Comparison of ENCODE assay signal across 17 cellular contexts in genomic region chr15:63857459-63857856, GRCh38. TPM values are rescaled to one million over a fixed set of nuclear protein-coding genes. Genes with fewer than 3 reads are reported as not detected.
DNase-seq lines count a peak whose midpoint lies in the region; ATAC-seq and TF ChIP-seq lines count a peak whose summit lies in the region.
"Had no signal": no experiment of that assay in that cellular context is flagged by ENCODE, and none has a peak within 500 bp of the region (broad histone marks: within the 10 kb centered on the region; RNA-seq: fewer than 3 reads in every experiment).

No MANE protein-coding gene starts in this region.

- no peak for ATAC-seq in PC-3
- no peak for ATAC-seq in aorta (ENCODE audit: low FRiP score)
- ATAC-seq: Panc1 had no signal

- no peak overlapping the region for H4K5ac ChIP-seq in H9 (ENCODE audit: insufficient read length, low read depth, low read length)

- DNase-seq in DMS 273 treated with DMSO at 0.1 percent for 48 hours (lab: John Stamatoyannopoulos, UW) (peak; percentile 21), PC-3 (no peak), endodermal cell (no peak), neuronal stem cell (ENCODE audit: low spot score) (no peak), osteoblast (ENCODE audit: insufficient read length, low spot score, missing footprints) (no peak), H9 (no peak), aorta (no peak)
- DNase-seq: activated gamma-delta T cell treated with Interleukin-2 at 50 U/mL for 16 hours; C1 segment of cervical spinal cord; effector CD4-positive, alpha-beta T cell; GOT3; left cardiac atrium; NCI-H1930; NCI-H526 had no signal

- TF ChIP-seq CTCF in PC-3 (conservative IDR thresholded peaks at IDR 0.05; ENCODE audit: low read depth, low read length) (no peak), endodermal cell (conservative IDR thresholded peaks at IDR 0.05) (no peak), osteoblast (IDR thresholded peaks at IDR 0.05; ENCODE audit: extremely low read depth, low read depth, low read length) (no peak), H9 (conservative IDR thresholded peaks at IDR 0.05) (no peak)

- H3K79me2 ChIP-seq in PC-3 (ENCODE audit: low read length), result no peaks in the 10 kb centered on the region
- no peaks in the 10 kb centered on the region for H3K79me2 ChIP-seq in osteoblast (ENCODE audit: insufficient read depth, low read length)
- no peaks in the 10 kb centered on the region for H3K79me2 ChIP-seq in H9 (ENCODE audit: insufficient read depth, low read length)

- no peak overlapping the region for H2AFZ ChIP-seq in PC-3 (ENCODE audit: low read length)
- peak overlapping the region; percentile 4 for H2AFZ ChIP-seq in neuronal stem cell (ENCODE audit: low read length)
- H2AFZ ChIP-seq in osteoblast (ENCODE audit: low read length), result no peak overlapping the region
- H2AFZ ChIP-seq in H9 (ENCODE audit: low read length), result no peak overlapping the region

- H3K27ac ChIP-seq in PC-3 (ENCODE audit: low read length), result no peak overlapping the region
- H3K27ac ChIP-seq in endodermal cell (ENCODE audit: low read depth, low read length), result peak overlapping the region; percentile 71
- no peak overlapping the region for H3K27ac ChIP-seq in neuronal stem cell (replicated peaks; ENCODE audit: low read length)
- H3K27ac ChIP-seq in osteoblast (ENCODE audit: low read depth, low read length), result no peak overlapping the region
- H3K27ac ChIP-seq in H9 (ENCODE audit: insufficient read length, low read depth, low read length), result no peak overlapping the region
- no peak overlapping the region for H3K27ac ChIP-seq in aorta (ENCODE audit: low read depth in 1 of 2, low read length in 2 of 2)
- H3K27ac ChIP-seq: prostate gland had no signal

- no peaks in the 10 kb centered on the region for H3K36me3 ChIP-seq in PC-3 (ENCODE audit: low read depth, low read length)
- H3K36me3 ChIP-seq in endodermal cell (ENCODE audit: control insufficient read depth, insufficient read depth, low read length), result no peaks in the 10 kb centered on the region
- no peaks in the 10 kb centered on the region for H3K36me3 ChIP-seq in neuronal stem cell (replicated peaks in 1 of 2; ENCODE audit: control insufficient read depth in 2 of 2, insufficient read depth in 2 of 2, low read length in 2 of 2)
- H3K36me3 ChIP-seq in osteoblast (ENCODE audit: insufficient read depth, low read length), result no peaks in the 10 kb centered on the region
- H3K36me3 ChIP-seq in aorta (ENCODE audit: control insufficient read depth in 1 of 2, insufficient read depth in 2 of 2, low read length in 1 of 2), result no peaks in the 10 kb centered on the region
- H3K36me3 ChIP-seq: prostate gland had no signal

- no peak overlapping the region for H3K4ac ChIP-seq in neuronal stem cell (ENCODE audit: low read length)
- H3K4ac ChIP-seq in H9 (ENCODE audit: low read depth, low read length), result no peak overlapping the region

- H2BK12ac ChIP-seq in neuronal stem cell (ENCODE audit: low read length) (no peak overlapping the region), H9 (ENCODE audit: insufficient read length, low read depth, low read length) (no peak overlapping the region)

- H3K27me3 Mint-ChIP-seq in endodermal cell (ENCODE audit: insufficient read depth) (no peaks in the 10 kb centered on the region), H9 (ENCODE audit: low read depth) (no peaks in the 10 kb centered on the region)

- H3K4me3 Mint-ChIP-seq in endodermal cell, result no peak overlapping the region
- no peak overlapping the region for H3K4me3 Mint-ChIP-seq in H9
- H3K4me3 Mint-ChIP-seq: brain had no signal

- H2BK15ac ChIP-seq in neuronal stem cell (ENCODE audit: low read length), result no peak overlapping the region
- no peak overlapping the region for H2BK15ac ChIP-seq in H9 (ENCODE audit: low read depth, low read length)

- CTCF ChIA-PET in PC-3 (lab: Charles Lee), result no interaction called here

- H2BK120ac ChIP-seq in neuronal stem cell (ENCODE audit: low read depth, low read length) (no peak overlapping the region), H9 (ENCODE audit: low read depth, low read length, poor library complexity, severe bottlenecking) (no peak overlapping the region)

- intact Hi-C loops in PC-3 (cut with micrococcal nuclease) (no loop called here), aorta (cut with DNase I) (no loop called here)

- no peak overlapping the region for H2BK5ac ChIP-seq in neuronal stem cell (ENCODE audit: low read length)
- H2BK5ac ChIP-seq in H9 (ENCODE audit: insufficient read length, low read length), result no peak overlapping the region

- 83 to 90% methylated on average over 3 of the region's 3 CpGs for WGBS in endodermal cell (ENCODE audit: insufficient coverage in 1 of 2, insufficient read length in 1 of 2), 2 experiments
- WGBS in neuronal stem cell (ENCODE audit: extremely low coverage in 2 of 2, insufficient read length in 2 of 2, insufficient replicate concordance in 1 of 2), 2 donors, result no CpG with 5 or more reads among the region's 3 CpGs
- no CpG with 5 or more reads among the region's 3 CpGs for WGBS in H9 (ENCODE audit: extremely low coverage, insufficient read length, low lambda C conversion rate)
- 93 to 95% methylated on average over 3 of the region's 3 CpGs for WGBS in aorta, 2 donors

- POLR2A ChIA-PET in PC-3 (lab: Charles Lee; ENCODE audit: unreplicated experiment), result no interaction called here

- H3T11ph ChIP-seq in H9 (ENCODE audit: low read length), result no peak overlapping the region

- no peak overlapping the region for H2AK5ac ChIP-seq in neuronal stem cell (ENCODE audit: low read depth, low read length)
- H2AK5ac ChIP-seq in H9 (ENCODE audit: insufficient read length, low read length), result no peak overlapping the region

- H3K9me3 Mint-ChIP-seq in endodermal cell, result no peaks in the 10 kb centered on the region
- H3K9me3 Mint-ChIP-seq in H9, result no peaks in the 10 kb centered on the region

- BruUV-seq in PC-3 (replicated peaks; lab: Mats Ljungman, UMichigan), result no TSS peak

- no peaks in the 10 kb centered on the region for H3K79me1 ChIP-seq in neuronal stem cell (ENCODE audit: low read depth, low read length)
- no peaks in the 10 kb centered on the region for H3K79me1 ChIP-seq in H9 (ENCODE audit: insufficient read depth, low read depth, low read length, poor library complexity, severe bottlenecking)

- no peaks in the 10 kb centered on the region for H3F3A ChIP-seq in PC-3 (ENCODE audit: low read length, unreplicated experiment)

- H3K9me2 ChIP-seq in PC-3 (replicated peaks; ENCODE audit: low read length), result no peaks in the 10 kb centered on the region

- H3K18ac ChIP-seq in neuronal stem cell (ENCODE audit: low read length) (no peak overlapping the region), H9 (ENCODE audit: insufficient read length, low read depth, low read length) (no peak overlapping the region)

- H3K4me3 ChIP-seq in PC-3 (ENCODE audit: low read length) (no peak overlapping the region), endodermal cell (ENCODE audit: low read length) (no peak overlapping the region), neuronal stem cell (ENCODE audit: low read length in 2 of 2) (no peak overlapping the region), osteoblast (ENCODE audit: insufficient read depth, low read length) (no peak overlapping the region), aorta (ENCODE audit: low read length in 2 of 2) (no peak overlapping the region)
- H3K4me3 ChIP-seq: prostate gland had no signal

- H3K23me2 ChIP-seq in H9 (ENCODE audit: insufficient read length, low read depth, low read length, poor library complexity, severe bottlenecking), result no peaks in the 10 kb centered on the region

- no peak overlapping the region for H3K14ac ChIP-seq in neuronal stem cell (ENCODE audit: low read length)
- no peak overlapping the region for H3K14ac ChIP-seq in H9 (ENCODE audit: insufficient read depth, low read length)

- H2BK20ac ChIP-seq in H9 (ENCODE audit: low read depth, low read length, poor library complexity, severe bottlenecking), result no peak overlapping the region

- no peaks in the 10 kb centered on the region for H4K20me1 ChIP-seq in PC-3 (ENCODE audit: low read length)
- no peaks in the 10 kb centered on the region for H4K20me1 ChIP-seq in osteoblast (ENCODE audit: insufficient read depth, low read length)
- H4K20me1 ChIP-seq in H9 (ENCODE audit: control insufficient read depth, insufficient read depth, insufficient read length), result no peaks in the 10 kb centered on the region

- H3K4me1 ChIP-seq in PC-3 (ENCODE audit: insufficient read depth, low read length) (peaks cover 13% of the 10 kb centered on the region; the same call in 1 of the 2 replicates), endodermal cell (ENCODE audit: control insufficient read depth, insufficient read depth, low read length) (no peaks in the 10 kb centered on the region), neuronal stem cell (ENCODE audit: control insufficient read depth in 2 of 2, insufficient read depth in 1 of 2, low read depth in 1 of 2, low read length in 2 of 2) (peaks cover 4 to 14% of the 10 kb centered on the region in 2 donors), osteoblast (ENCODE audit: insufficient read depth, low read length) (peaks cover 12% of the 10 kb centered on the region), H9 (ENCODE audit: insufficient read depth, low read length) (no peaks in the 10 kb centered on the region), aorta (ENCODE audit: control insufficient read depth in 1 of 2, insufficient read depth in 2 of 2, low read length in 2 of 2) (no peaks in the 10 kb centered on the region)
- H3K4me1 ChIP-seq: prostate gland had no signal

- no peaks in the 10 kb centered on the region for H3K9me3 ChIP-seq in PC-3 (ENCODE audit: low read length)
- no peaks in the 10 kb centered on the region for H3K9me3 ChIP-seq in endodermal cell (ENCODE audit: control insufficient read depth, low read length)
- H3K9me3 ChIP-seq in neuronal stem cell (replicated peaks in 1 of 2; ENCODE audit: control insufficient read depth in 2 of 2, insufficient read depth in 1 of 2, low read depth in 1 of 2, low read length in 2 of 2), result no peaks in the 10 kb centered on the region
- H3K9me3 ChIP-seq in osteoblast (ENCODE audit: low read depth, low read length), result no peaks in the 10 kb centered on the region
- H3K9me3 ChIP-seq in H9 (ENCODE audit: control insufficient read depth, low read depth, low read length), result no peaks in the 10 kb centered on the region
- H3K9me3 ChIP-seq in aorta (ENCODE audit: control insufficient read depth, low read length), result no peaks in the 10 kb centered on the region
- H3K9me3 ChIP-seq: prostate gland had no signal

- H3K27ac Mint-ChIP-seq in endodermal cell (no peak overlapping the region), H9 (no peak overlapping the region; a peak in 1 of 7 replicates)

- H3K23ac ChIP-seq in neuronal stem cell (ENCODE audit: low read depth, low read length, poor library complexity) (no peak overlapping the region), H9 (ENCODE audit: insufficient read length, low read depth, low read length) (no peak overlapping the region)

- H4K8ac ChIP-seq in neuronal stem cell (ENCODE audit: low read depth, low read length) (no peak overlapping the region), H9 (replicated peaks; ENCODE audit: insufficient read length, low read depth, low read length) (no peak overlapping the region)

- H3K9ac ChIP-seq in PC-3 (ENCODE audit: low read length), result no peak overlapping the region
- H3K9ac ChIP-seq in endodermal cell (ENCODE audit: extremely low read depth, low read length, poor library complexity, severe bottlenecking), result no peak overlapping the region
- H3K9ac ChIP-seq in neuronal stem cell (ENCODE audit: low read depth, low read length, poor library complexity), result peak overlapping the region; percentile 5
- H3K9ac ChIP-seq in H9 (ENCODE audit: extremely low read depth, insufficient read length, low read length), result no peak overlapping the region

- H3K27me3 ChIP-seq in PC-3 (ENCODE audit: low read length) (no peaks in the 10 kb centered on the region), endodermal cell (ENCODE audit: control insufficient read depth, insufficient read depth, low read length, poor library complexity, severe bottlenecking) (no peaks in the 10 kb centered on the region), neuronal stem cell (ENCODE audit: control insufficient read depth in 3 of 3, insufficient read depth in 3 of 3, low read depth in 1 of 3, low read length in 3 of 3) (peaks cover 0 to 5% (median 0%) of the 10 kb centered on the region in 3 experiments), osteoblast (ENCODE audit: insufficient read depth, low read length) (no peaks in the 10 kb centered on the region), H9 (ENCODE audit: insufficient read depth, low read length) (no peaks in the 10 kb centered on the region), aorta (ENCODE audit: control insufficient read depth in 1 of 2, insufficient read depth in 2 of 2, low read length in 1 of 2) (no peaks in the 10 kb centered on the region)

- H3K4me1 Mint-ChIP-seq in endodermal cell (no peaks in the 10 kb centered on the region), H9 (peaks cover 0 to 3% of the 10 kb centered on the region in 2 experiments; a peak in 1 of 4 replicates)

- H3K4me2 ChIP-seq in PC-3 (ENCODE audit: low read length), result peak overlapping the region; percentile 16; the same call in 1 of the 2 replicates
- no peak overlapping the region for H3K4me2 ChIP-seq in neuronal stem cell (ENCODE audit: insufficient read depth, low read length, poor library complexity, severe bottlenecking)
- H3K4me2 ChIP-seq in osteoblast (ENCODE audit: insufficient read depth, low read length), result no peak overlapping the region
- no peak overlapping the region for H3K4me2 ChIP-seq in H9 (ENCODE audit: insufficient read depth, insufficient read length, low read length)

- H4K91ac ChIP-seq in neuronal stem cell (ENCODE audit: low read depth, low read length, poor library complexity) (no peak overlapping the region), H9 (ENCODE audit: insufficient read length, low read depth, low read length) (no peak overlapping the region)

- no peaks in the 10 kb centered on the region for H3K36me3 Mint-ChIP-seq in endodermal cell (ENCODE audit: low read depth)
- no peaks in the 10 kb centered on the region for H3K36me3 Mint-ChIP-seq in H9 (ENCODE audit: insufficient read depth in 1 of 3, low read depth in 3 of 3)
- H3K36me3 Mint-ChIP-seq: brain had no signal

- no peak overlapping the region for H3K56ac ChIP-seq in H9 (ENCODE audit: insufficient read length, low read depth, low read length)

RNA-seq across cellular contexts. Expression of gene HERC1, which starts 23.7 kb away (rescaled TPM):
- total RNA-seq in PC-3 (2014; rRNA removed) (40.8 and 46.4 TPM in 2 replicates), endodermal cell (10 to 100 TPM; 31.3 to 34.6 TPM), osteoblast (101 and 116 TPM in 2 replicates), H9 (2021) (36.6 and 38.8 TPM in 2 replicates), aorta (100 to 1,000 TPM; 101 to 125 TPM)
- polyA plus RNA-seq in endodermal cell (2013, experiment 1 of 2), result 30.0 TPM
- 34.7 TPM for polyA plus RNA-seq in endodermal cell (2013, experiment 2 of 2)
- 10.5 TPM for polyA plus RNA-seq in neuronal stem cell (2013, experiment 1 of 2)
- polyA plus RNA-seq in neuronal stem cell (2013, experiment 2 of 2), result 13.5 TPM
- 10 to 100 TPM; 15.5 to 37.2 TPM for polyA plus RNA-seq in aorta
